In genomic region chr21:32046191-32046590, GRCh38 we compare ENCODE assay signal across 26 cellular contexts.
"Had no signal": no experiment of that assay in that cellular context is flagged by ENCODE, and none has a peak within 500 bp of the region (broad histone marks: within the 10 kb centered on the region; RNA-seq: fewer than 3 reads in every experiment).

No MANE protein-coding gene starts in this region.

- H3K27me3 Mint-ChIP-seq: dendritic cell treated with granulocyte-macrophage colony-stimulating factor and Interleukin-4, amounts not matched to agents 40 ng/mL and 50 ng/mL, for 4 days; type B pancreatic cell had no signal

- H3K9me3 Mint-ChIP-seq: type B pancreatic cell had no signal

- H3K27ac Mint-ChIP-seq: dendritic cell treated with granulocyte-macrophage colony-stimulating factor and Interleukin-4, amounts not matched to agents 40 ng/mL and 50 ng/mL, for 4 days; naive B cell; natural killer cell treated with Interleukin-12 subunit alpha and Interleukin-12 subunit beta and Interleukin-15 and Interleukin-18, amount 100 ng/mL, for 72 hours; neural progenitor cell; stimulated activated memory B cell treated with anti-CD40 and anti-IgM and Interleukin-4, amounts not matched to agents 10 μg/mL and 1 μg/mL and 100 μg/mL, for 72 hours; type B pancreatic cell had no signal

- H3K27me3 ChIP-seq: esophagus muscularis mucosa, foreskin keratinocyte, gastroesophageal sphincter, heart left ventricle, hepatocyte, neural progenitor cell, sigmoid colon, spleen, testis, tibial artery had no signal

- H3K4me1 Mint-ChIP-seq: naive B cell; stimulated activated memory B cell treated with anti-CD40 and anti-IgM and Interleukin-4, amounts not matched to agents 10 μg/mL and 1 μg/mL and 100 μg/mL, for 72 hours had no signal

- ATAC-seq: foreskin keratinocyte; gastroesophageal sphincter; heart left ventricle; left lobe of liver; mucosa of descending colon; natural killer cell treated with Interleukin-12 subunit alpha and Interleukin-12 subunit beta and Interleukin-15 and Interleukin-18, amount 100 ng/mL, for 72 hours; right cardiac atrium; stimulated activated memory B cell treated with anti-CD40 and anti-IgM and Interleukin-4, amounts not matched to agents 10 μg/mL and 1 μg/mL and 100 μg/mL, for 72 hours; stimulated activated naive CD8-positive, alpha-beta T cell treated with anti-CD3 and anti-CD28 coated beads, Interleukin-15, Interleukin-2, amounts not matched to agents 100 U/mL and 50 U/mL, for 24 hours had no signal

- H3K4me3 Mint-ChIP-seq: dendritic cell treated with granulocyte-macrophage colony-stimulating factor and Interleukin-4, amounts not matched to agents 40 ng/mL and 50 ng/mL, for 4 days; mesothelial cell of epicardium; naive B cell; natural killer cell treated with Interleukin-12 subunit alpha and Interleukin-12 subunit beta and Interleukin-15 and Interleukin-18, amount 100 ng/mL, for 72 hours; neural progenitor cell; stimulated activated memory B cell treated with anti-CD40 and anti-IgM and Interleukin-4, amounts not matched to agents 10 μg/mL and 1 μg/mL and 100 μg/mL, for 72 hours; type B pancreatic cell had no signal

- H3K27ac ChIP-seq: esophagus muscularis mucosa, foreskin keratinocyte, gastroesophageal sphincter, heart left ventricle, hepatocyte, neural progenitor cell, prostate gland, sigmoid colon, spleen, testis, tibial artery had no signal

- H3K9me3 ChIP-seq: mucosa of descending colon, prostate gland, sigmoid colon, testis had no signal

- H3K4me1 ChIP-seq: esophagus muscularis mucosa, foreskin keratinocyte, gastroesophageal sphincter, heart left ventricle, prostate gland, sigmoid colon, spleen, testis, tibial artery had no signal

- H3K36me3 ChIP-seq: esophagus muscularis mucosa, gastroesophageal sphincter, heart left ventricle, neural progenitor cell, prostate gland, sigmoid colon, spleen, tibial artery had no signal

- H3K4me3 ChIP-seq: esophagus muscularis mucosa, gastroesophageal sphincter, heart left ventricle, hepatocyte, mucosa of descending colon, neural progenitor cell, prostate gland, sigmoid colon, spleen, testis, tibial artery had no signal

- DNase-seq: effector CD8-positive, alpha-beta T cell; foreskin keratinocyte; heart left ventricle; kidney; mesenchymal stem cell; mucosa of descending colon; naive B cell; right cardiac atrium; sigmoid colon; spleen; stimulated activated CD4-positive, alpha-beta T cell treated with anti-CD3 and anti-CD28 coated beads, Interleukin-4, amount 100 ng/mL, for 4 hours; stimulated activated naive CD8-positive, alpha-beta T cell treated with anti-CD3 and anti-CD28 coated beads, Interleukin-15, Interleukin-2, amounts not matched to agents 100 U/mL and 50 U/mL, for 24 hours; substantia nigra; testis; tibial artery had no signal

- H3K36me3 Mint-ChIP-seq: naive B cell; neural progenitor cell; stimulated activated memory B cell treated with anti-CD40 and anti-IgM and Interleukin-4, amounts not matched to agents 10 μg/mL and 1 μg/mL and 100 μg/mL, for 72 hours; type B pancreatic cell had no signal
